ENCODE assay signal across 16 cellular contexts in the genomic region with DNA sequence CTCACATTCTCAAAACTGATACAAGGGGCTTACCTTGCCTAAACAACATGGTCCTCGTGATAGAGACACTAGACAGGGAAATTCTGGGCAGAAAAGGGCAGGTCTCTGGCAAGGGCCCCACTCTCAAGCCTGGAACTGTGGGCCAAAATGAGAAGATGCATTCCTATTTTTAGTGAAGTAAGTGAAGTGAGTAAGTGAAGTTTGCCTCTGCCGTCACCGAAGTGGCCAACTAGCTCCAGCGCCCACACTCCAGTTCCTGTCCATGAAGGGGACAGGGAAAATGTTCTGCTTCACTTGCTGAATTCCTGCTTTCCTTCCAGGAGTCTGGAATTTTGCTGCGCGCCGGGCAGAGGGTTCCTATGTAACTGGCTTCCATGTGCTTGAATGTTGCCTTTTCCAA.
A peak's percentile ranks its signal among the peaks of the same experiment; 100 is the strongest.
DNase-seq lines count a peak whose midpoint lies in the region; ATAC-seq, FAIRE-seq and TF ChIP-seq lines count a peak whose summit lies in the region.
"Had no signal": no experiment of that assay in that cellular context is flagged by ENCODE, and none has a peak within 500 bp of the region (broad histone marks: within the 10 kb centered on the region; RNA-seq: fewer than 3 reads in every experiment).

No MANE protein-coding gene starts in this region.

- H3K27ac ChIP-seq in breast epithelium (no peak overlapping the region), brain microvascular endothelial cell (peak overlapping the region; percentile 93)
- H3K27ac ChIP-seq: 22Rv1, HL-60 had no signal

- no peak overlapping the region for H3K4me3 ChIP-seq in breast epithelium
- H3K4me3 ChIP-seq in brain microvascular endothelial cell (ENCODE audit: low read depth, low read length), result no peak overlapping the region
- no peak overlapping the region for H3K4me3 ChIP-seq in Caco-2 (ENCODE audit: low read depth, low read length)

- H3K27me3 ChIP-seq in breast epithelium (no peaks in the 10 kb centered on the region), brain microvascular endothelial cell (replicated peaks) (no peaks in the 10 kb centered on the region), Caco-2 (replicated peaks; ENCODE audit: control insufficient read depth, insufficient read depth, low read length) (no peaks in the 10 kb centered on the region)

- no peak overlapping the region for H3K4me3 Mint-ChIP-seq in MCF 10A (ENCODE audit: unreplicated experiment)
- no peak overlapping the region for H3K4me3 Mint-ChIP-seq in Caco-2 (ENCODE audit: unreplicated experiment)

- no peaks in the 10 kb centered on the region for H3K27me3 Mint-ChIP-seq in MCF 10A (ENCODE audit: insufficient read depth, unreplicated experiment)
- no peaks in the 10 kb centered on the region for H3K27me3 Mint-ChIP-seq in Caco-2 (ENCODE audit: insufficient read depth, unreplicated experiment)

- H3K27ac Mint-ChIP-seq in MCF 10A (ENCODE audit: low read depth, unreplicated experiment) (peak overlapping the region; percentile 80), Caco-2 (ENCODE audit: unreplicated experiment) (no peak overlapping the region)

- FAIRE-seq in urothelium cell line (lab: Jason Lieb, UNC), result no peak

- no peaks in the 10 kb centered on the region for H3K4me1 ChIP-seq in breast epithelium
- H3K4me1 ChIP-seq in Caco-2, result no peaks in the 10 kb centered on the region

- peaks cover 12% of the 10 kb centered on the region for H3K4me1 Mint-ChIP-seq in MCF 10A (ENCODE audit: insufficient read depth, unreplicated experiment)
- H3K4me1 Mint-ChIP-seq in Caco-2 (ENCODE audit: low read depth, unreplicated experiment), result no peaks in the 10 kb centered on the region

- H3K36me3 ChIP-seq in breast epithelium (no peaks in the 10 kb centered on the region), brain microvascular endothelial cell (replicated peaks) (no peaks in the 10 kb centered on the region), Caco-2 (ENCODE audit: control insufficient read depth, insufficient read depth, low read length) (no peaks in the 10 kb centered on the region)

- H3K36me3 Mint-ChIP-seq in MCF 10A (ENCODE audit: insufficient read depth, unreplicated experiment), result no peaks in the 10 kb centered on the region
- no peaks in the 10 kb centered on the region for H3K36me3 Mint-ChIP-seq in Caco-2 (ENCODE audit: insufficient read depth, unreplicated experiment)

- H3K9me3 Mint-ChIP-seq in MCF 10A (ENCODE audit: unreplicated experiment) (no peaks in the 10 kb centered on the region), Caco-2 (ENCODE audit: unreplicated experiment) (no peaks in the 10 kb centered on the region)

- no peak for ATAC-seq in HG02981 (IDR thresholded peaks at IDR 0.05; ENCODE audit: unreplicated experiment)
- no peak for ATAC-seq in GM18511 (IDR thresholded peaks at IDR 0.05; ENCODE audit: unreplicated experiment)

- CTCF ChIA-PET in MCF 10A (lab: Yijun Ruan, JAX), result interaction anchor here (0.6 to 1.9 kb wide), 2 partner anchors 24 to 34 kb away, joined by 3 read pairs; no protein-coding TSS in a partner anchor
- CTCF ChIA-PET in Caco-2 (lab: Charles Lee), result no interaction called here

- H3K9me3 ChIP-seq in breast epithelium, result peaks cover 0 to 3% of the 10 kb centered on the region in 2 donors
- no peaks in the 10 kb centered on the region for H3K9me3 ChIP-seq in Caco-2

- no peak for TF ChIP-seq CTCF in MCF 10A (IDR thresholded peaks at IDR 0.05; ENCODE audit: unreplicated experiment)
- no peak for TF ChIP-seq CTCF in breast epithelium (IDR thresholded peaks at IDR 0.05)
- TF ChIP-seq CTCF in brain microvascular endothelial cell (IDR thresholded peaks at IDR 0.05; ENCODE audit: low read depth, low read length, missing control alignments), result no peak
- no peak for TF ChIP-seq CTCF in Caco-2 (IDR thresholded peaks at IDR 0.05; ENCODE audit: insufficient read depth in 1 of 2, low read depth in 1 of 2, low read length in 1 of 2, severe bottlenecking in 1 of 2, unreplicated experiment in 1 of 2)

- DNase-seq in MCF 10A (ENCODE audit: unreplicated experiment) (no peak), breast epithelium (ENCODE audit: low spot score in 2 of 2) (no peak), brain microvascular endothelial cell (no peak), glomerular visceral epithelial cell (ENCODE audit: extremely low spot score) (peak; percentile 33), Caco-2 (no peak), urothelium cell line (ENCODE audit: low spot score) (no peak)
- DNase-seq: C1 segment of cervical spinal cord, KG1, NCI-H1092 treated with DMSO at 0.1 percent for 48 hours, NCI-H1694 treated with DMSO at 0.1 percent for 48 hours, NCI-H2171, RPMI8226 had no signal

- in situ Hi-C loops in brain microvascular endothelial cell (cut with HindIII; ENCODE audit: low pct_ligation_motif_present, low sequenced_read_pairs), result no loop called here

- intact Hi-C loops in MCF 10A (cut with micrococcal nuclease), result loop anchor here (5.0 kb wide), 3 partner anchors 41 to 124 kb away; no protein-coding TSS in a partner anchor
- intact Hi-C loops in breast epithelium (cut with DNase I; ENCODE audit: low total_unique reads), result no loop called here
- intact Hi-C loops in Caco-2 (cut with micrococcal nuclease; ENCODE audit: unreplicated experiment), result no loop called here

- POLR2A ChIA-PET in MCF 10A (lab: Yijun Ruan, JAX), result interaction anchor here (1.0 to 3.2 kb wide), 3 partner anchors 9 to 105 kb away, joined by 4 to 26 read pairs (median 5); no protein-coding TSS in a partner anchor
- POLR2A ChIA-PET in Caco-2 (lab: Charles Lee), result no interaction called here

- TSS peak; percentile 89 for BruUV-seq in MCF 10A (replicated peaks; lab: Mats Ljungman, UMichigan)
- no TSS peak for BruUV-seq in Caco-2 (replicated peaks; lab: Mats Ljungman, UMichigan)

- no peak for TF ChIP-seq POLR2A in breast epithelium (IDR thresholded peaks at IDR 0.05)
